Comparison of ENCODE assay signal across 8 cellular contexts in the genomic region with DNA sequence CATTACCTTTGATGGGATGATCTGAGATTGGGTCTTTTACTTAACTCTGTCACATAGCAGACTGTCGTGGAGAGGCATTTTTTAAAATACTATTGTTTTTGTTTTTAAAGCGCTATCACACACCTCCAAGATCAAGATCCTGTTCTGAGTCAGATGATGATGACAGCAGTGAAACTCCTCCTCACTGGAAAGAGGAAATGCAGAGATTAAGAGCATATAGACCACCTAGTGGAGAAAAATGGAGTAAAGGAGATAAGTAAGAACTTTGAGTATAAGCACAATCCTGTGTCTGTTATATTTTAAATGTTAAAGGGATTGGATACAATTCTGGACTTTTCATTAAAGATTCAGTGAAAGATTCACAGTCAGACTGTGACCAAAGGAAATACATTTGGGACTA. TPM values are rescaled to one million over a fixed set of nuclear protein-coding genes. Genes with fewer than 3 reads are reported as not detected.
DNase-seq lines count a peak whose midpoint lies in the region; ATAC-seq, FAIRE-seq and TF ChIP-seq lines count a peak whose summit lies in the region.
"Had no signal": no experiment of that assay in that cellular context is flagged by ENCODE, and none has a peak within 500 bp of the region (broad histone marks: within the 10 kb centered on the region; RNA-seq: fewer than 3 reads in every experiment).

No MANE protein-coding gene starts in this region.

- H4K20me1 ChIP-seq in Karpas-422 (ENCODE audit: insufficient read depth, low read depth, low read length): no peaks in the 10 kb centered on the region

- no peak overlapping the region for H2AFZ ChIP-seq in Karpas-422 (ENCODE audit: low read length)

- H3K27me3 Mint-ChIP-seq in CD4-positive, alpha-beta memory T cell: no peaks in the 10 kb centered on the region

- intact Hi-C loops in CD4-positive, alpha-beta memory T cell (cut with micrococcal nuclease): no loop called here

- H3K36me3 Mint-ChIP-seq in CD4-positive, alpha-beta memory T cell: peaks cover 29 to 51% of the 10 kb centered on the region in 2 donors

- peak overlapping the region in 6 of 7 donors; percentile 51 to 87 (median 67) for H3K27ac Mint-ChIP-seq in CD4-positive, alpha-beta memory T cell

- DNase-seq in CD4-positive, alpha-beta memory T cell: no peak
- DNase-seq in Karpas-422 (peak; percentile 77), bronchial epithelial cell (ENCODE audit: low read depth) (peak; percentile 77), WERI-Rb-1 (no peak), cerebellum (ENCODE audit: low spot score) (no peak)
- DNase-seq: DMS79 treated with DMSO at 0.1 percent for 48 hours had no signal

- H3K4me2 ChIP-seq in Karpas-422 (ENCODE audit: low read depth, low read length, poor library complexity, severe bottlenecking): no peak overlapping the region

- no peak overlapping the region for H3K4me3 ChIP-seq in CD4-positive, alpha-beta memory T cell (ENCODE audit: low read length in 2 of 2)
- H3K4me3 ChIP-seq in Karpas-422 (ENCODE audit: low read length): no peak overlapping the region
- H3K4me3 ChIP-seq in bronchial epithelial cell (ENCODE audit: low read depth, low read length): no peak overlapping the region
- no peak overlapping the region for H3K4me3 ChIP-seq in WERI-Rb-1 (ENCODE audit: low read depth, low read length)

- CTCF ChIA-PET in CD4-positive, alpha-beta memory T cell (lab: Charles Lee; ENCODE audit: partially characterized antibody): no interaction called here

- H3K79me2 ChIP-seq in Karpas-422 (ENCODE audit: low read length): peaks cover 26% of the 10 kb centered on the region

- H3K4me1 ChIP-seq in CD4-positive, alpha-beta memory T cell (ENCODE audit: insufficient read depth, low read length): peaks cover 30% of the 10 kb centered on the region
- no peaks in the 10 kb centered on the region for H3K4me1 ChIP-seq in Karpas-422 (ENCODE audit: low read length)

- no peaks in the 10 kb centered on the region for H3K27me3 ChIP-seq in CD4-positive, alpha-beta memory T cell (ENCODE audit: insufficient read depth, low read length)
- H3K27me3 ChIP-seq in Karpas-422 (ENCODE audit: low read length) (no peaks in the 10 kb centered on the region), bronchial epithelial cell (ENCODE audit: control insufficient read depth, insufficient read depth, low read length) (no peaks in the 10 kb centered on the region), WERI-Rb-1 (ENCODE audit: insufficient read depth, low read depth, severe bottlenecking) (no peaks in the 10 kb centered on the region)

- H3K27ac ChIP-seq in CD4-positive, alpha-beta memory T cell (ENCODE audit: low read depth, low read length): no peak overlapping the region
- H3K27ac ChIP-seq in Karpas-422 (ENCODE audit: low read length): no peak overlapping the region
- H3K27ac ChIP-seq in WERI-Rb-1: no peak overlapping the region

- ATAC-seq in GM19455 (IDR thresholded peaks at IDR 0.05; ENCODE audit: unreplicated experiment): no peak

- no peak for TF ChIP-seq CTCF in bronchial epithelial cell (IDR thresholded peaks at IDR 0.05; ENCODE audit: insufficient read depth, low read length, severe bottlenecking)
- TF ChIP-seq CTCF in WERI-Rb-1 (IDR thresholded peaks at IDR 0.05; ENCODE audit: low read depth, low read length): no peak

- no peaks in the 10 kb centered on the region for H3K9me2 ChIP-seq in Karpas-422 (replicated peaks; ENCODE audit: insufficient read depth, low read length)

- POLR2A ChIA-PET in CD4-positive, alpha-beta memory T cell (lab: Charles Lee; ENCODE audit: partially characterized antibody): no interaction called here

- H3K36me3 ChIP-seq in CD4-positive, alpha-beta memory T cell (ENCODE audit: insufficient read depth, low read length): peaks cover 68% of the 10 kb centered on the region
- H3K36me3 ChIP-seq in Karpas-422 (ENCODE audit: insufficient read depth, low read length): peaks cover 86% of the 10 kb centered on the region
- peaks cover 15% of the 10 kb centered on the region for H3K36me3 ChIP-seq in bronchial epithelial cell (ENCODE audit: control insufficient read depth, insufficient read depth, low read length)
- H3K36me3 ChIP-seq in WERI-Rb-1: peaks cover 96% of the 10 kb centered on the region

- H3K9ac ChIP-seq in Karpas-422 (ENCODE audit: low read length): no peak overlapping the region

- H3K4me1 Mint-ChIP-seq in CD4-positive, alpha-beta memory T cell: peaks cover 0 to 12% (median 3%) of the 10 kb centered on the region in 4 donors

- H3K9me3 ChIP-seq in CD4-positive, alpha-beta memory T cell (ENCODE audit: control insufficient read depth in 1 of 2, low read length in 2 of 2): no peaks in the 10 kb centered on the region
- H3K9me3 ChIP-seq in Karpas-422 (ENCODE audit: low read length): no peaks in the 10 kb centered on the region
- no peaks in the 10 kb centered on the region for H3K9me3 ChIP-seq in WERI-Rb-1 (ENCODE audit: severe bottlenecking)

- peak overlapping the region in 1 of 8 donors; percentile 30 for H3K4me3 Mint-ChIP-seq in CD4-positive, alpha-beta memory T cell

- FAIRE-seq in bronchial epithelial cell (lab: Jason Lieb, UNC): no peak
- FAIRE-seq: colon had no signal

- no peaks in the 10 kb centered on the region for H3K9me3 Mint-ChIP-seq in CD4-positive, alpha-beta memory T cell

RNA-seq across cellular contexts. Expression of a gene that starts 18.4 kb away (rescaled TPM):
- 1 to 10 TPM; 1.4 to 1.8 TPM for total RNA-seq in CD4-positive, alpha-beta memory T cell
- polyA plus RNA-seq in CD4-positive, alpha-beta memory T cell: not detected
- total RNA-seq in Karpas-422 (2014; rRNA removed; shearing (Covaris generic); ENCODE audit: low replicate concordance): 0.07 and 0.11 TPM in 2 replicates
- total RNA-seq in bronchial epithelial cell: 5.8 and 7.6 TPM in 2 replicates
- 13.0 TPM for total RNA-seq in cerebellum

RNA-seq across cellular contexts. Expression of a gene that starts 34.6 kb away (rescaled TPM):
- total RNA-seq in CD4-positive, alpha-beta memory T cell: 100 to 1,000 TPM; 256 to 269 TPM
- polyA plus RNA-seq in CD4-positive, alpha-beta memory T cell: 10 to 100 TPM in 1 of 2 donors, 1 to 10 TPM in 1; 8.9 to 23.2 TPM
- total RNA-seq in Karpas-422 (2014; rRNA removed; shearing (Covaris generic); ENCODE audit: low replicate concordance): 103 and 178 TPM in 2 replicates
- total RNA-seq in bronchial epithelial cell: 33.4 and 36.4 TPM in 2 replicates
- 259 TPM for total RNA-seq in cerebellum

RNA-seq across cellular contexts. Expression of a gene that starts 44.5 kb away (rescaled TPM):
- 10 to 100 TPM; 51.0 to 61.9 TPM for total RNA-seq in CD4-positive, alpha-beta memory T cell
- polyA plus RNA-seq in CD4-positive, alpha-beta memory T cell: 100 to 1,000 TPM; 150 to 159 TPM
- total RNA-seq in Karpas-422 (2014; rRNA removed; shearing (Covaris generic); ENCODE audit: low replicate concordance): 57.5 and 105 TPM in 2 replicates
- 22.1 and 25.0 TPM in 2 replicates for total RNA-seq in bronchial epithelial cell
- 15.6 TPM for total RNA-seq in cerebellum

RNA-seq across cellular contexts. Expression of a gene that starts 50.2 kb away (rescaled TPM):
- not detected for total RNA-seq in CD4-positive, alpha-beta memory T cell
- polyA plus RNA-seq in CD4-positive, alpha-beta memory T cell: not detected
- total RNA-seq in Karpas-422 (2014; rRNA removed; shearing (Covaris generic); ENCODE audit: low replicate concordance): not detected in 2 replicates
- not detected in 2 replicates for total RNA-seq in bronchial epithelial cell
- 0.09 TPM for total RNA-seq in cerebellum

RNA-seq across cellular contexts. Expression of a gene that starts 53.3 kb away (rescaled TPM):
- 10 to 100 TPM; 55.8 to 56.6 TPM for total RNA-seq in CD4-positive, alpha-beta memory T cell
- 10 to 100 TPM; 53.1 to 70.3 TPM for polyA plus RNA-seq in CD4-positive, alpha-beta memory T cell
- 36.4 and 49.8 TPM in 2 replicates for total RNA-seq in Karpas-422 (2014; rRNA removed; shearing (Covaris generic); ENCODE audit: low replicate concordance)
- total RNA-seq in bronchial epithelial cell: 44.7 and 55.0 TPM in 2 replicates
- total RNA-seq in cerebellum: 50.9 TPM

Comparison
In these comparisons a context has a peak if more than half of its experiments do, and no peak if none do; other contexts are left out.
1. DNase-seq: peak in Karpas-422 (single experiment) and bronchial epithelial cell (single experiment); none in CD4-positive, alpha-beta memory T cell (0 of 5), WERI-Rb-1 (single experiment) and cerebellum (single experiment).